In genomic region chr13:98466634-98467236, GRCh38 we compare ENCODE assay signal across 8 cellular contexts.
DNase-seq lines count a peak whose midpoint lies in the region; ATAC-seq and FAIRE-seq lines count a peak whose summit lies in the region.

No MANE protein-coding gene starts in this region.

- DNase-seq in ELF-1 (ENCODE audit: low read depth, low spot score) (peak; percentile 62), HTR-8/SVneo (ENCODE audit: insufficient read length, low spot score) (peak; percentile 13), fibroblast of gingiva (ENCODE audit: low read depth) (peak; percentile 26), hippocampal formation (lab: John Stamatoyannopoulos, UW) (no peak)
- peak; percentile 64 for DNase-seq in activated CD4-positive, alpha-beta memory T cell treated with anti-CD3 and anti-CD28 coated beads for 36 hours
- DNase-seq in stimulated activated CD4-positive, alpha-beta T cell treated with anti-CD3 and anti-CD28 coated beads, Interleukin-12 subunit alpha, Interleukin-12 subunit beta, amount 100 ng/mL, for 4 hours = peak; percentile 47

- POLR2A ChIA-PET in activated CD4-positive, alpha-beta memory T cell treated with anti-CD3 and anti-CD28 coated beads for 36 hours (lab: Charles Lee) = interaction anchor here (0.9 kb wide), 1 partner anchor 14 kb away, joined by 3 read pairs; no protein-coding TSS in a partner anchor

- no peaks in the 10 kb centered on the region for H3K27me3 Mint-ChIP-seq in activated CD4-positive, alpha-beta memory T cell treated with anti-CD3 and anti-CD28 coated beads for 36 hours

- CTCF ChIA-PET in activated CD4-positive, alpha-beta memory T cell treated with anti-CD3 and anti-CD28 coated beads for 36 hours (lab: Charles Lee) = interaction anchor here (0.6 to 4.0 kb wide), 12 partner anchors 9 to 207 kb away, joined by 3 to 33 read pairs (median 6); no protein-coding TSS in a partner anchor

- no peak overlapping the region for H3K4me3 Mint-ChIP-seq in activated CD4-positive, alpha-beta memory T cell treated with anti-CD3 and anti-CD28 coated beads for 36 hours

- ATAC-seq in GM18511 (IDR thresholded peaks at IDR 0.05; ENCODE audit: unreplicated experiment) (no peak), GM18498 (IDR thresholded peaks at IDR 0.05; ENCODE audit: unreplicated experiment) (no peak)

- H3K9me3 Mint-ChIP-seq in activated CD4-positive, alpha-beta memory T cell treated with anti-CD3 and anti-CD28 coated beads for 36 hours = no peaks in the 10 kb centered on the region

- H3K27ac Mint-ChIP-seq in activated CD4-positive, alpha-beta memory T cell treated with anti-CD3 and anti-CD28 coated beads for 36 hours = peak overlapping the region; percentile 38

- H3K36me3 Mint-ChIP-seq in activated CD4-positive, alpha-beta memory T cell treated with anti-CD3 and anti-CD28 coated beads for 36 hours = peaks cover 52% of the 10 kb centered on the region

- intact Hi-C loops in activated CD4-positive, alpha-beta memory T cell treated with anti-CD3 and anti-CD28 coated beads for 36 hours (cut with micrococcal nuclease) = no loop called here

- H3K4me1 Mint-ChIP-seq in activated CD4-positive, alpha-beta memory T cell treated with anti-CD3 and anti-CD28 coated beads for 36 hours (ENCODE audit: low read depth) = peaks cover 19% of the 10 kb centered on the region

- FAIRE-seq in HTR-8/SVneo (lab: Jason Lieb, UNC) = no peak

Comparison
In these comparisons a context has a peak if more than half of its experiments do, and no peak if none do; other contexts are left out.
1. DNase-seq: peak in ELF-1 (single experiment), HTR-8/SVneo (single experiment), activated CD4-positive, alpha-beta memory T cell treated with anti-CD3 and anti-CD28 coated beads for 36 hours (single experiment), fibroblast of gingiva (single experiment) and stimulated activated CD4-positive, alpha-beta T cell treated with anti-CD3 and anti-CD28 coated beads, Interleukin-12 subunit alpha, Interleukin-12 subunit beta, amount 100 ng/mL, for 4 hours (single experiment); none in hippocampal formation (0 of 2).